ENCODE assay signal across 24 cellular contexts in the genomic region with DNA sequence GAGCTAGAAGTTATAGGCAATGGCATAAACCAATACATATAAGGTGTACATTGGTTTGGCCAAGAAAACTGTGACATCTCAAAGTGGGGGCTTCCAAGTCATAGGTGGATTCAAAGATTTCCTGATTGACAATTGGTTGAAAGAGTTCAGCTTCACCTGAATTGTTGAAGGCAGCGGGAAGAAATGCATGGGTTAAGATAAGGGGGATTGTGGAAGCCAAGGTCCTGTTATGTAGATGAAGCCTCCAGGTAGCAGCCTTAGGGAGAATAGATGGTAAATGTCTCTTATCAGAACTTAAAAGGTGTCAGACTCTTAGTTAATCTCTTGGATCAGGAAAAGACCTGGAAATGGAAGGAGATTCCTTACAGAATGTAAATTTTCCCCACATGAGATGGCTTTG. TPM values are rescaled to one million over a fixed set of nuclear protein-coding genes. Genes with fewer than 3 reads are reported as not detected.
"Had no signal": no experiment of that assay in that cellular context is flagged by ENCODE, and none has a peak within 500 bp of the region (broad histone marks: within the 10 kb centered on the region; RNA-seq: fewer than 3 reads in every experiment).

No MANE protein-coding gene starts in this region.

- DNase-seq: dermis blood vessel endothelial cell; dorsolateral prefrontal cortex; effector CD4-positive, alpha-beta T cell; effector memory CD4-positive, alpha-beta T cell; esophagus squamous epithelium; foreskin fibroblast; foreskin melanocyte; gastrocnemius medialis; glutamatergic neuron; head of caudate nucleus; heart right ventricle; hippocampal formation; left cardiac atrium; left lung; left ventricle myocardium superior; mammary epithelial cell; mucosa of descending colon; naive B cell had no signal

- H3K27me3 ChIP-seq: dorsolateral prefrontal cortex, esophagus squamous epithelium, gastrocnemius medialis had no signal

- H3K4me3 ChIP-seq: coronary artery, dorsolateral prefrontal cortex, esophagus squamous epithelium, gastrocnemius medialis, heart right ventricle, left lung, lung, mucosa of descending colon had no signal

- H3K27ac Mint-ChIP-seq: memory B cell, mesothelial cell of epicardium, naive B cell had no signal

- H3K27ac ChIP-seq: coronary artery, dorsolateral prefrontal cortex, epithelial cell of prostate, esophagus squamous epithelium, gastrocnemius medialis, heart right ventricle, left lung had no signal

- H3K36me3 ChIP-seq: esophagus squamous epithelium, gastrocnemius medialis, heart right ventricle, left lung had no signal

- H3K9me3 Mint-ChIP-seq: memory B cell had no signal

- ATAC-seq: esophagus mucosa, gastrocnemius medialis, heart right ventricle, left cardiac atrium, left lung, left ventricle myocardium superior, mucosa of descending colon had no signal

- H3K4me1 Mint-ChIP-seq: memory B cell, naive B cell had no signal

- H3K4me3 Mint-ChIP-seq: memory B cell, mesothelial cell of epicardium, naive B cell had no signal

- H3K4me1 ChIP-seq: esophagus squamous epithelium, gastrocnemius medialis, heart right ventricle, left lung had no signal

- H3K36me3 Mint-ChIP-seq: memory B cell, mesothelial cell of epicardium, naive B cell had no signal

RNA-seq across cellular contexts. Expression of gene ATP8A2, which starts 26.0 kb away (rescaled TPM):
- total RNA-seq: esophagus mucosa, esophagus squamous epithelium, gastrocnemius medialis had no signal
